Comparison of ENCODE assay signal across 2 cellular contexts in the genomic region with DNA sequence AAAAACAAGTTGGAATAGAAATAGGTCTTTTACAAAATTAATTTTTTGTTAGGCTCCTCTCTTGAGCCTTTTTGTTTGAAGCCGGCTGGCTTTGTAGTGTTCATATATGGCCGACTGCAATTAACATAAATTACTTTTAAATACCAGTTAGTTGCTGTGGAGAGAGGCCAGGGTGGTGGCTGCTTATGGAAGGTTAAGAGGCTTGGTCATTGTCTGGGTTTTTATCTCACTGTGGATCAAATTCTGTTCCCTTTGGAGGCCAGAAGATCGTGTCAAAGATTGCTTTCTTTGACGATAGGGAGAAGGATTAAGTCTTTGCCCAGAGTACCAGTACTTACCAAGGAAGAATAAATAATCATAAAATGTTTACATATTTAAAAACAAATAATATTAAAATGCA.
TF ChIP-seq lines count a peak whose summit lies in the region.

No MANE protein-coding gene starts in this region.

TF ChIP-seq in SK-N-SH, 30 proteins besides CTCF, POLR2A, EP300 and RAD21 (continued from another document):
- TF ChIP-seq TEAD4 (IDR thresholded peaks at IDR 0.05; ENCODE audit: borderline replicate concordance, insufficient read depth) (no peak), GATA2 (CRISPR knock-in tag; IDR thresholded peaks at IDR 0.05) (peak; percentile 67), EZH2phosphoT487 (IDR thresholded peaks at IDR 0.05; ENCODE audit: borderline replicate concordance, low read depth) (no peak), TAF1 (IDR thresholded peaks at IDR 0.05; ENCODE audit: borderline replicate concordance, low read depth, low read length) (no peak)
- TF ChIP-seq, protein P1, sequence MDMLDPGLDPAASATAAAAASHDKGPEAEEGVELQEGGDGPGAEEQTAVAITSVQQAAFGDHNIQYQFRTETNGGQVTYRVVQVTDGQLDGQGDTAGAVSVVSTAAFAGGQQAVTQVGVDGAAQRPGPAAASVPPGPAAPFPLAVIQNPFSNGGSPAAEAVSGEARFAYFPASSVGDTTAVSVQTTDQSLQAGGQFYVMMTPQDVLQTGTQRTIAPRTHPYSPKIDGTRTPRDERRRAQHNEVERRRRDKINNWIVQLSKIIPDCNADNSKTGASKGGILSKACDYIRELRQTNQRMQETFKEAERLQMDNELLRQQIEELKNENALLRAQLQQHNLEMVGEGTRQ (IDR thresholded peaks at IDR 0.05; ENCODE audit: borderline replicate concordance, low read depth, low read length): no peak
TF ChIP-seq in SK-N-SH: peak in this region for 2.

TF ChIP-seq in WTC11, 78 proteins besides CTCF, POLR2A, EP300 and RAD21 (continued from another document):
- TF ChIP-seq, protein P2, sequence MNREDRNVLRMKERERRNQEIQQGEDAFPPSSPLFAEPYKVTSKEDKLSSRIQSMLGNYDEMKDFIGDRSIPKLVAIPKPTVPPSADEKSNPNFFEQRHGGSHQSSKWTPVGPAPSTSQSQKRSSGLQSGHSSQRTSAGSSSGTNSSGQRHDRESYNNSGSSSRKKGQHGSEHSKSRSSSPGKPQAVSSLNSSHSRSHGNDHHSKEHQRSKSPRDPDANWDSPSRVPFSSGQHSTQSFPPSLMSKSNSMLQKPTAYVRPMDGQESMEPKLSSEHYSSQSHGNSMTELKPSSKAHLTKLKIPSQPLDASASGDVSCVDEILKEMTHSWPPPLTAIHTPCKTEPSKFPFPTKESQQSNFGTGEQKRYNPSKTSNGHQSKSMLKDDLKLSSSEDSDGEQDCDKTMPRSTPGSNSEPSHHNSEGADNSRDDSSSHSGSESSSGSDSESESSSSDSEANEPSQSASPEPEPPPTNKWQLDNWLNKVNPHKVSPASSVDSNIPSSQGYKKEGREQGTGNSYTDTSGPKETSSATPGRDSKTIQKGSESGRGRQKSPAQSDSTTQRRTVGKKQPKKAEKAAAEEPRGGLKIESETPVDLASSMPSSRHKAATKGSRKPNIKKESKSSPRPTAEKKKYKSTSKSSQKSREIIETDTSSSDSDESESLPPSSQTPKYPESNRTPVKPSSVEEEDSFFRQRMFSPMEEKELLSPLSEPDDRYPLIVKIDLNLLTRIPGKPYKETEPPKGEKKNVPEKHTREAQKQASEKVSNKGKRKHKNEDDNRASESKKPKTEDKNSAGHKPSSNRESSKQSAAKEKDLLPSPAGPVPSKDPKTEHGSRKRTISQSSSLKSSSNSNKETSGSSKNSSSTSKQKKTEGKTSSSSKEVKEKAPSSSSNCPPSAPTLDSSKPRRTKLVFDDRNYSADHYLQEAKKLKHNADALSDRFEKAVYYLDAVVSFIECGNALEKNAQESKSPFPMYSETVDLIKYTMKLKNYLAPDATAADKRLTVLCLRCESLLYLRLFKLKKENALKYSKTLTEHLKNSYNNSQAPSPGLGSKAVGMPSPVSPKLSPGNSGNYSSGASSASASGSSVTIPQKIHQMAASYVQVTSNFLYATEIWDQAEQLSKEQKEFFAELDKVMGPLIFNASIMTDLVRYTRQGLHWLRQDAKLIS (CRISPR knock-in tag; IDR thresholded peaks at IDR 0.05; ENCODE audit: borderline replicate concordance): no peak
- TF ChIP-seq, protein P3, sequence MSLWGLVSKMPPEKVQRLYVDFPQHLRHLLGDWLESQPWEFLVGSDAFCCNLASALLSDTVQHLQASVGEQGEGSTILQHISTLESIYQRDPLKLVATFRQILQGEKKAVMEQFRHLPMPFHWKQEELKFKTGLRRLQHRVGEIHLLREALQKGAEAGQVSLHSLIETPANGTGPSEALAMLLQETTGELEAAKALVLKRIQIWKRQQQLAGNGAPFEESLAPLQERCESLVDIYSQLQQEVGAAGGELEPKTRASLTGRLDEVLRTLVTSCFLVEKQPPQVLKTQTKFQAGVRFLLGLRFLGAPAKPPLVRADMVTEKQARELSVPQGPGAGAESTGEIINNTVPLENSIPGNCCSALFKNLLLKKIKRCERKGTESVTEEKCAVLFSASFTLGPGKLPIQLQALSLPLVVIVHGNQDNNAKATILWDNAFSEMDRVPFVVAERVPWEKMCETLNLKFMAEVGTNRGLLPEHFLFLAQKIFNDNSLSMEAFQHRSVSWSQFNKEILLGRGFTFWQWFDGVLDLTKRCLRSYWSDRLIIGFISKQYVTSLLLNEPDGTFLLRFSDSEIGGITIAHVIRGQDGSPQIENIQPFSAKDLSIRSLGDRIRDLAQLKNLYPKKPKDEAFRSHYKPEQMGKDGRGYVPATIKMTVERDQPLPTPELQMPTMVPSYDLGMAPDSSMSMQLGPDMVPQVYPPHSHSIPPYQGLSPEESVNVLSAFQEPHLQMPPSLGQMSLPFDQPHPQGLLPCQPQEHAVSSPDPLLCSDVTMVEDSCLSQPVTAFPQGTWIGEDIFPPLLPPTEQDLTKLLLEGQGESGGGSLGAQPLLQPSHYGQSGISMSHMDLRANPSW (CRISPR knock-in tag; conservative IDR thresholded peaks at IDR 0.05; ENCODE audit: low read depth): no peak
- no peak for TF ChIP-seq ETV6 (CRISPR knock-in tag; IDR thresholded peaks at IDR 0.05)
- TF ChIP-seq JAZF1 (CRISPR knock-in tag; IDR thresholded peaks at IDR 0.05): no peak
- TF ChIP-seq, protein P4, sequence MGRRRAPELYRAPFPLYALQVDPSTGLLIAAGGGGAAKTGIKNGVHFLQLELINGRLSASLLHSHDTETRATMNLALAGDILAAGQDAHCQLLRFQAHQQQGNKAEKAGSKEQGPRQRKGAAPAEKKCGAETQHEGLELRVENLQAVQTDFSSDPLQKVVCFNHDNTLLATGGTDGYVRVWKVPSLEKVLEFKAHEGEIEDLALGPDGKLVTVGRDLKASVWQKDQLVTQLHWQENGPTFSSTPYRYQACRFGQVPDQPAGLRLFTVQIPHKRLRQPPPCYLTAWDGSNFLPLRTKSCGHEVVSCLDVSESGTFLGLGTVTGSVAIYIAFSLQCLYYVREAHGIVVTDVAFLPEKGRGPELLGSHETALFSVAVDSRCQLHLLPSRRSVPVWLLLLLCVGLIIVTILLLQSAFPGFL (CRISPR knock-in tag; IDR thresholded peaks at IDR 0.05; ENCODE audit: borderline replicate concordance): no peak
- no peak for TF ChIP-seq NFE2L1 (CRISPR knock-in tag; IDR thresholded peaks at IDR 0.05)
- no peak for TF ChIP-seq ZNF219 (CRISPR knock-in tag; IDR thresholded peaks at IDR 0.05; ENCODE audit: borderline replicate concordance)
- TF ChIP-seq JUN (CRISPR knock-in tag; IDR thresholded peaks at IDR 0.05): no peak
- no peak for TF ChIP-seq NR1H2 (CRISPR knock-in tag; IDR thresholded peaks at IDR 0.05)
- no peak for TF ChIP-seq ZNF416 (CRISPR knock-in tag; IDR thresholded peaks at IDR 0.05)
- no peak for TF ChIP-seq MYBL2 (CRISPR knock-in tag; IDR thresholded peaks at IDR 0.05)
- no peak for TF ChIP-seq FOXK1 (CRISPR knock-in tag; IDR thresholded peaks at IDR 0.05)
TF ChIP-seq in WTC11: peak in this region for 0.
